11 cellular contexts compared by ENCODE assay signal in genomic region chr16:25311039-25311438, GRCh38.
"Had no signal": no experiment of that assay in that cellular context is flagged by ENCODE, and none has a peak within 500 bp of the region (broad histone marks: within the 10 kb centered on the region; RNA-seq: fewer than 3 reads in every experiment).

No MANE protein-coding gene starts in this region.

- H3K4me1 ChIP-seq: HAP-1 had no signal

- H3K4me2 ChIP-seq: GM23338 had no signal

- H3K4me1 Mint-ChIP-seq: GM23338 had no signal

- H3K27ac Mint-ChIP-seq: GM23338, H9, HFFc6 had no signal

- H3K4me3 Mint-ChIP-seq: GM23338, H9, HFFc6 had no signal

- H3K9me3 ChIP-seq: HAP-1 had no signal

- H3K4me3 ChIP-seq: GM23248, GM23338, HAP-1 had no signal

- ATAC-seq: GM23338, HCT116 had no signal

- H3K36me3 ChIP-seq: HAP-1 had no signal

- H3K9ac ChIP-seq: GM23248 had no signal

- DNase-seq: GM23248, GOT3, H7, H9, HCEC 1CT, HFFc6 had no signal

- H2AFZ ChIP-seq: GM23248, GM23338 had no signal

- FAIRE-seq: H1, H54 had no signal

- H3K27ac ChIP-seq: GM23248 had no signal
